In genomic region chr5:150396247-150396646, GRCh38 we compare ENCODE assay signal across 1 cellular context.
TF ChIP-seq lines count a peak whose summit lies in the region.

No MANE protein-coding gene starts in this region.

TF ChIP-seq in GM12878, 131 proteins besides CTCF, POLR2A, EP300 and RAD21:
- no peak for TF ChIP-seq CHD1 (IDR thresholded peaks at IDR 0.05; ENCODE audit: low read depth, low read length)
- 0 out of 2 replicates have a peak, but pooled peaks have one; percentile 2 for TF ChIP-seq POLR2AphosphoS5 (IDR thresholded peaks at IDR 0.05; ENCODE audit: low read length)
